Comparison of ENCODE assay signal across 20 cellular contexts in genomic region chr5:97037819-97038218, GRCh38.
DNase-seq lines count a peak whose midpoint lies in the region.
"Had no signal": no experiment of that assay in that cellular context is flagged by ENCODE, and none has a peak within 500 bp of the region (broad histone marks: within the 10 kb centered on the region; RNA-seq: fewer than 3 reads in every experiment).

No MANE protein-coding gene starts in this region.

- no peak overlapping the region for H3K4me3 Mint-ChIP-seq in activated naive CD4-positive, alpha-beta T cell treated with anti-CD3 and anti-CD28 coated beads for 36 hours
- H3K4me3 Mint-ChIP-seq in activated naive CD4-positive, alpha-beta T cell treated with anti-CD3 and anti-CD28 coated beads, Interleukin-2, amount 10 ng/mL, durations not matched to agents 7 days and 5 days: no peak overlapping the region
- no peak overlapping the region for H3K4me3 Mint-ChIP-seq in stimulated activated naive CD8-positive, alpha-beta T cell treated with anti-CD3 and anti-CD28 coated beads, Interleukin-15, Interleukin-2, amounts not matched to agents 100 ng/mL and 50 ng/mL, for 24 hours
- H3K4me3 Mint-ChIP-seq: CD4-positive, CD25-positive, alpha-beta regulatory T cell; GM23338 had no signal

- CTCF ChIA-PET in activated naive CD4-positive, alpha-beta T cell treated with anti-CD3 and anti-CD28 coated beads for 36 hours (lab: Charles Lee): no interaction called here
- CTCF ChIA-PET in activated naive CD4-positive, alpha-beta T cell treated with anti-CD3 and anti-CD28 coated beads, Interleukin-2, amount 10 ng/mL, durations not matched to agents 7 days and 5 days (lab: Charles Lee): interaction anchor here (1.2 kb wide), 1 partner anchor 8 kb away, joined by 3 read pairs; no protein-coding TSS in a partner anchor

- H3K27ac Mint-ChIP-seq in activated naive CD4-positive, alpha-beta T cell treated with anti-CD3 and anti-CD28 coated beads for 36 hours: no peak overlapping the region
- H3K27ac Mint-ChIP-seq in activated naive CD4-positive, alpha-beta T cell treated with anti-CD3 and anti-CD28 coated beads, Interleukin-2, amount 10 ng/mL, durations not matched to agents 7 days and 5 days: no peak overlapping the region
- H3K27ac Mint-ChIP-seq in stimulated activated naive CD8-positive, alpha-beta T cell treated with anti-CD3 and anti-CD28 coated beads, Interleukin-15, Interleukin-2, amounts not matched to agents 100 ng/mL and 50 ng/mL, for 24 hours: peak overlapping the region; percentile 7
- H3K27ac Mint-ChIP-seq: CD4-positive, CD25-positive, alpha-beta regulatory T cell; GM23338 had no signal

- H3K27me3 Mint-ChIP-seq in activated naive CD4-positive, alpha-beta T cell treated with anti-CD3 and anti-CD28 coated beads for 36 hours (ENCODE audit: low read depth): no peaks in the 10 kb centered on the region
- peaks cover 1% of the 10 kb centered on the region for H3K27me3 Mint-ChIP-seq in activated naive CD4-positive, alpha-beta T cell treated with anti-CD3 and anti-CD28 coated beads, Interleukin-2, amount 10 ng/mL, durations not matched to agents 7 days and 5 days
- H3K27me3 Mint-ChIP-seq in stimulated activated naive CD8-positive, alpha-beta T cell treated with anti-CD3 and anti-CD28 coated beads, Interleukin-15, Interleukin-2, amounts not matched to agents 100 ng/mL and 50 ng/mL, for 24 hours: no peaks in the 10 kb centered on the region
- H3K27me3 Mint-ChIP-seq: CD4-positive, CD25-positive, alpha-beta regulatory T cell had no signal

- peaks cover 9% of the 10 kb centered on the region for H3K36me3 Mint-ChIP-seq in activated naive CD4-positive, alpha-beta T cell treated with anti-CD3 and anti-CD28 coated beads for 36 hours (ENCODE audit: low read depth)
- H3K36me3 Mint-ChIP-seq in activated naive CD4-positive, alpha-beta T cell treated with anti-CD3 and anti-CD28 coated beads, Interleukin-2, amount 10 ng/mL, durations not matched to agents 7 days and 5 days: peaks cover 33% of the 10 kb centered on the region
- peaks cover 19% of the 10 kb centered on the region for H3K36me3 Mint-ChIP-seq in stimulated activated naive CD8-positive, alpha-beta T cell treated with anti-CD3 and anti-CD28 coated beads, Interleukin-15, Interleukin-2, amounts not matched to agents 100 ng/mL and 50 ng/mL, for 24 hours (ENCODE audit: low read depth)

- H3K9me3 Mint-ChIP-seq in activated naive CD4-positive, alpha-beta T cell treated with anti-CD3 and anti-CD28 coated beads for 36 hours: no peaks in the 10 kb centered on the region
- no peaks in the 10 kb centered on the region for H3K9me3 Mint-ChIP-seq in activated naive CD4-positive, alpha-beta T cell treated with anti-CD3 and anti-CD28 coated beads, Interleukin-2, amount 10 ng/mL, durations not matched to agents 7 days and 5 days
- no peaks in the 10 kb centered on the region for H3K9me3 Mint-ChIP-seq in stimulated activated naive CD8-positive, alpha-beta T cell treated with anti-CD3 and anti-CD28 coated beads, Interleukin-15, Interleukin-2, amounts not matched to agents 100 ng/mL and 50 ng/mL, for 24 hours
- H3K9me3 Mint-ChIP-seq: CD4-positive, CD25-positive, alpha-beta regulatory T cell; GM23338 had no signal

- DNase-seq in NCI-H510A treated with DMSO at 0.1 percent for 48 hours (lab: John Stamatoyannopoulos, UW): peak; percentile 25
- no peak for DNase-seq in NCI-H510A (lab: John Stamatoyannopoulos, UW)
- DNase-seq in activated naive CD4-positive, alpha-beta T cell treated with anti-CD3 and anti-CD28 coated beads for 36 hours: peak; percentile 12
- DNase-seq in activated naive CD4-positive, alpha-beta T cell treated with anti-CD3 and anti-CD28 coated beads, Interleukin-2, amount 10 ng/mL, durations not matched to agents 7 days and 5 days: no peak
- DNase-seq in NCI-H69 (lab: John Stamatoyannopoulos, UW): peak; percentile 88
- DNase-seq in glomerular visceral epithelial cell (ENCODE audit: extremely low spot score): no peak
- no peak for DNase-seq in NK-92 (lab: John Stamatoyannopoulos, UW; ENCODE audit: unreplicated experiment)
- DNase-seq: BE2C; CD4-positive, CD25-positive, alpha-beta regulatory T cell; DMS153; EL; IMR-90; NCI-H1930; NCI-H2171; NCI-H446 treated with DMSO at 0.1 percent for 48 hours; NCI-H774; PC-3; SIG-M5 had no signal

- peaks cover 5% of the 10 kb centered on the region for H3K4me1 Mint-ChIP-seq in activated naive CD4-positive, alpha-beta T cell treated with anti-CD3 and anti-CD28 coated beads for 36 hours (ENCODE audit: low read depth)
- H3K4me1 Mint-ChIP-seq in activated naive CD4-positive, alpha-beta T cell treated with anti-CD3 and anti-CD28 coated beads, Interleukin-2, amount 10 ng/mL, durations not matched to agents 7 days and 5 days: no peaks in the 10 kb centered on the region
- peaks cover 5% of the 10 kb centered on the region for H3K4me1 Mint-ChIP-seq in stimulated activated naive CD8-positive, alpha-beta T cell treated with anti-CD3 and anti-CD28 coated beads, Interleukin-15, Interleukin-2, amounts not matched to agents 100 ng/mL and 50 ng/mL, for 24 hours (ENCODE audit: low read depth)

- intact Hi-C loops in activated naive CD4-positive, alpha-beta T cell treated with anti-CD3 and anti-CD28 coated beads for 36 hours (cut with micrococcal nuclease): no loop called here

Comparison
In these comparisons a context has a peak if more than half of its experiments do, and no peak if none do; other contexts are left out.
1. DNase-seq: peak in NCI-H510A treated with DMSO at 0.1 percent for 48 hours (single experiment), activated naive CD4-positive, alpha-beta T cell treated with anti-CD3 and anti-CD28 coated beads for 36 hours (single experiment) and NCI-H69 (single experiment); none in NCI-H510A (single experiment), activated naive CD4-positive, alpha-beta T cell treated with anti-CD3 and anti-CD28 coated beads, Interleukin-2, amount 10 ng/mL, durations not matched to agents 7 days and 5 days (single experiment), glomerular visceral epithelial cell (single experiment) and NK-92 (single experiment).